ENCODE assay signal across 14 cellular contexts in the genomic region with DNA sequence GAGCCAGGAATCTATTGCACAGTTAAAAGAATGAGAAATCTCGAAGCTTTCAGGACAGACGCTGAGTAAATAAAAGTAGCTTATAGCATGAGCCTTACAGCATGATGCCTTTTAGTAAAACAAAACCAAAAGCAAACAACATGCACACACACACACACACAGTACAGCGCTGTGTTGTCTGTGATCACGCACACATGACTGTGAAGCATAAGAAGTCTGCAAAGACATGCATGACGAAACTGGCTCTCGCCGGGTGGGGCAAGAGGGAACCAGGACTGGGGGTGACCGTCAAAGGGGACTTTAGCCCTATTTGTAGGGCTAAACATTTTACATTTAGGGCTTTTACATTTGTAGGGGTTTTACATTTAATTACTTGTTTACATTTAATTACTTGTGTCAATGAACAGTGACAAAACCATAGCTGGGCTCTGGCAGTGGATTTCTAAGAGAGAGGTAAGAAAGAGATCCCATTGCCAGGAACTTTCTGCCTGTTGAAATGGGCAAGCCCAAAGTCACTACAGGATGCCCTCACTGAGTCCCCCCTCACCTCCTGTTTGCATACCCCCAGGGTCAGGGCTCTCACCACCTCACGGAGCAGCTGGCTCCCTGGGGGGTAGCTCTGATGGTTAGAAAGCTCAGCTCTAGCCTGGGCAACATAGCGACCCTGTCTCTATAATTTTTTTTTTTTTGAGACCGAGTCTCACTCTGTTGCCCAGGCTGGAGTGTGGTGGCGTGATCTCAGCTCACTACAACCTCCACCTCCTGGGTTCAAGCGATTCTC. TPM values are rescaled to one million over a fixed set of nuclear protein-coding genes. Genes with fewer than 3 reads are reported as not detected.
A peak's percentile ranks its signal among the peaks of the same experiment; 100 is the strongest.
DNase-seq lines count a peak whose midpoint lies in the region; ATAC-seq, FAIRE-seq and TF ChIP-seq lines count a peak whose summit lies in the region.
"Had no signal": no experiment of that assay in that cellular context is flagged by ENCODE, and none has a peak within 500 bp of the region (broad histone marks: within the 10 kb centered on the region; RNA-seq: fewer than 3 reads in every experiment).

No MANE protein-coding gene starts in this region.

- H3K4me1 Mint-ChIP-seq in endodermal cell: peaks cover 9% of the 10 kb centered on the region

- ATAC-seq in HG03378 (IDR thresholded peaks at IDR 0.05; ENCODE audit: unreplicated experiment) (peak; percentile 35), Right ventricle myocardium inferior (no peak), HG02852 (IDR thresholded peaks at IDR 0.05; ENCODE audit: unreplicated experiment) (no peak)
- ATAC-seq: sciatic nerve had no signal

- H3K36me3 ChIP-seq in endodermal cell (ENCODE audit: control insufficient read depth, insufficient read depth, low read length): no peaks in the 10 kb centered on the region

- WGBS in endodermal cell (ENCODE audit: insufficient coverage in 1 of 2, insufficient read length in 1 of 2), 2 experiments: 87 to 88% methylated on average over 9 to 13 of the region's 13 CpGs

- no peaks in the 10 kb centered on the region for H3K9me3 ChIP-seq in endodermal cell (ENCODE audit: control insufficient read depth, low read length)

- no peak overlapping the region for H3K4me3 Mint-ChIP-seq in endodermal cell
- H3K4me3 Mint-ChIP-seq: activated naive CD8-positive, alpha-beta T cell treated with anti-CD3 and anti-CD28 coated beads, Interleukin-2, amount 10 ng/mL, durations not matched to agents 7 days and 5 days had no signal

- intact Hi-C loops in Right ventricle myocardium inferior (cut with DNase I): no loop called here

- H3K27ac ChIP-seq in endodermal cell (ENCODE audit: low read depth, low read length): no peak overlapping the region

- no peaks in the 10 kb centered on the region for H3K4me1 ChIP-seq in endodermal cell (ENCODE audit: control insufficient read depth, insufficient read depth, low read length)

- no peak overlapping the region for H3K27ac Mint-ChIP-seq in endodermal cell
- H3K27ac Mint-ChIP-seq: activated naive CD8-positive, alpha-beta T cell treated with anti-CD3 and anti-CD28 coated beads, Interleukin-2, amount 10 ng/mL, durations not matched to agents 7 days and 5 days had no signal

- TF ChIP-seq CTCF in GM12865 (IDR thresholded peaks at IDR 0.05; ENCODE audit: insufficient read depth, low read depth, low read length, missing control alignments) (no peak), endodermal cell (conservative IDR thresholded peaks at IDR 0.05) (no peak)

- H3K36me3 Mint-ChIP-seq in endodermal cell (ENCODE audit: low read depth): no peaks in the 10 kb centered on the region
- H3K36me3 Mint-ChIP-seq: activated naive CD8-positive, alpha-beta T cell treated with anti-CD3 and anti-CD28 coated beads, Interleukin-2, amount 10 ng/mL, durations not matched to agents 7 days and 5 days had no signal

- H3K4me3 ChIP-seq in GM12865 (ENCODE audit: low read depth, low read length) (peak overlapping the region; percentile 98), endodermal cell (ENCODE audit: low read length) (no peak overlapping the region)

- H3K27me3 Mint-ChIP-seq in endodermal cell (ENCODE audit: insufficient read depth): peaks cover 3% of the 10 kb centered on the region

- H3K9ac ChIP-seq in endodermal cell (ENCODE audit: extremely low read depth, low read length, poor library complexity, severe bottlenecking): no peak overlapping the region

- H3K27me3 ChIP-seq in endodermal cell (ENCODE audit: control insufficient read depth, insufficient read depth, low read length, poor library complexity, severe bottlenecking): no peaks in the 10 kb centered on the region

- peak; percentile 99 for FAIRE-seq in GM19239 (lab: Jason Lieb, UNC)
- FAIRE-seq: G401.6 had no signal

- H3K9me3 Mint-ChIP-seq in endodermal cell: no peaks in the 10 kb centered on the region
- H3K9me3 Mint-ChIP-seq: activated naive CD8-positive, alpha-beta T cell treated with anti-CD3 and anti-CD28 coated beads, Interleukin-2, amount 10 ng/mL, durations not matched to agents 7 days and 5 days had no signal

- DNase-seq in GM12865 (ENCODE audit: low read depth) (peak; percentile 92), GM19239 (ENCODE audit: insufficient read length, low spot score) (no peak), endodermal cell (peak; percentile 34), Right ventricle myocardium inferior (ENCODE audit: missing footprints) (no peak), iPS-NIHi11 (ENCODE audit: low spot score) (no peak), SKM-1 (lab: John Stamatoyannopoulos, UW; ENCODE audit: unreplicated experiment) (no peak)
- DNase-seq: activated naive CD8-positive, alpha-beta T cell treated with anti-CD3 and anti-CD28 coated beads, Interleukin-2, amount 10 ng/mL, durations not matched to agents 7 days and 5 days; NK-92 treated with Interleukin-12 subunit alpha and Interleukin-12 subunit beta, amount 100 ng/mL, for 24 hours had no signal

RNA-seq across cellular contexts. Expression of a gene that starts 2.0 kb away (rescaled TPM):
- 1 to 10 TPM in 1 of 2 donors, under 1 TPM in 1; 0.97 to 1.6 TPM for total RNA-seq in endodermal cell
- polyA plus RNA-seq in endodermal cell (2013, experiment 1 of 2): 0.21 TPM
- polyA plus RNA-seq in endodermal cell (2013, experiment 2 of 2): 0.33 TPM
- not detected for total RNA-seq in Right ventricle myocardium inferior
- total RNA-seq: activated naive CD8-positive, alpha-beta T cell treated with anti-CD3 and anti-CD28 coated beads, Interleukin-2, amount 10 ng/mL, durations not matched to agents 7 days and 5 days; sciatic nerve; T-helper 2 cell treated with Interferon-gamma antibody and Interleukin-4, amounts not matched to agents 100 ng/mL and 5 ng/mL, for 36 hours; urinary bladder had no signal

Comparison
In these comparisons a context has a peak if more than half of its experiments do, and no peak if none do; other contexts are left out.
1. DNase-seq: peak in GM12865 (single experiment) and endodermal cell (single experiment); none in GM19239 (single experiment), Right ventricle myocardium inferior (single experiment), iPS-NIHi11 (single experiment) and SKM-1 (single experiment).